Comparison of ENCODE assay signal across 12 cellular contexts in genomic region chr5:74382864-74383618, GRCh38.
A peak's percentile ranks its signal among the peaks of the same experiment; 100 is the strongest.
DNase-seq lines count a peak whose midpoint lies in the region; ATAC-seq and TF ChIP-seq lines count a peak whose summit lies in the region.
"Had no signal": no experiment of that assay in that cellular context is flagged by ENCODE, and none has a peak within 500 bp of the region (broad histone marks: within the 10 kb centered on the region; RNA-seq: fewer than 3 reads in every experiment).

No MANE protein-coding gene starts in this region.

- H4K20me1 ChIP-seq in PC-9 (ENCODE audit: insufficient read depth) (no peaks in the 10 kb centered on the region), fibroblast of lung (ENCODE audit: control insufficient read depth, extremely low read depth, insufficient read depth, low read length) (no peaks in the 10 kb centered on the region), neural progenitor cell (ENCODE audit: low read depth) (no peaks in the 10 kb centered on the region)

- peak overlapping the region; percentile 68 for H3K27ac ChIP-seq in PC-9
- no peak overlapping the region for H3K27ac ChIP-seq in fibroblast of lung (ENCODE audit: insufficient read depth, low read length)
- H3K27ac ChIP-seq in neural progenitor cell = no peak overlapping the region
- H3K27ac ChIP-seq: foreskin keratinocyte, neutrophil, SK-N-MC had no signal

- no TSS peak for BruUV-seq in PC-9 (replicated peaks; lab: Mats Ljungman, UMichigan)

- peaks cover 6% of the 10 kb centered on the region for H3K27me3 Mint-ChIP-seq in neural progenitor cell (ENCODE audit: insufficient read depth, low read depth)

- no peak for TF ChIP-seq CTCF in BJ (IDR thresholded peaks at IDR 0.05; ENCODE audit: insufficient read depth, low read depth, low read length)
- no peak for TF ChIP-seq CTCF in PC-9 (conservative IDR thresholded peaks at IDR 0.05)
- TF ChIP-seq CTCF in fibroblast of lung (conservative IDR thresholded peaks at IDR 0.05 in 1 of 2, IDR thresholded peaks at IDR 0.05 in 1 of 2; ENCODE audit: low read depth in 1 of 2, low read length in 2 of 2) = no peak
- no peak for TF ChIP-seq CTCF in neural progenitor cell (IDR thresholded peaks at IDR 0.05)

- H3K4me1 Mint-ChIP-seq in neural progenitor cell = peaks cover 23% of the 10 kb centered on the region

- no peak overlapping the region for H3K4me3 Mint-ChIP-seq in neural progenitor cell

- peak overlapping the region; percentile 4 for H3K4me2 ChIP-seq in PC-9
- no peak overlapping the region for H3K4me2 ChIP-seq in fibroblast of lung (ENCODE audit: extremely low read depth, insufficient read depth, low read length)
- H3K4me2 ChIP-seq in neural progenitor cell = no peak overlapping the region

- H3K9ac ChIP-seq in fibroblast of lung (ENCODE audit: insufficient read depth, low read length) = no peak overlapping the region
- no peak overlapping the region for H3K9ac ChIP-seq in neural progenitor cell

- no peaks in the 10 kb centered on the region for H3K36me3 ChIP-seq in BJ (ENCODE audit: control insufficient read depth, insufficient read depth, low read length)
- H3K36me3 ChIP-seq in PC-9 (ENCODE audit: low read depth) = no peaks in the 10 kb centered on the region
- H3K36me3 ChIP-seq in fibroblast of lung (ENCODE audit: control insufficient read depth, insufficient read depth, low read length) = no peaks in the 10 kb centered on the region
- H3K36me3 ChIP-seq in neural progenitor cell = no peaks in the 10 kb centered on the region
- H3K36me3 ChIP-seq: neutrophil had no signal

- H3K4me3 ChIP-seq in BJ (ENCODE audit: low read depth, low read length) (no peak overlapping the region), PC-9 (no peak overlapping the region), fibroblast of lung (replicated peaks in 1 of 4; ENCODE audit: control extremely low read depth in 1 of 4, insufficient read depth in 1 of 4, low read depth in 3 of 4, low read length in 4 of 4) (no peak overlapping the region), neural progenitor cell (no peak overlapping the region)
- H3K4me3 ChIP-seq: SK-N-MC had no signal

- H3K9me3 ChIP-seq in PC-9 (ENCODE audit: insufficient read depth, low read depth) = no peaks in the 10 kb centered on the region
- no peaks in the 10 kb centered on the region for H3K9me3 ChIP-seq in fibroblast of lung (ENCODE audit: control insufficient read depth, insufficient read depth, low read depth, low read length)
- no peaks in the 10 kb centered on the region for H3K9me3 ChIP-seq in neural progenitor cell (ENCODE audit: low read depth)
- H3K9me3 ChIP-seq: neutrophil had no signal

- no peaks in the 10 kb centered on the region for H3K9me3 Mint-ChIP-seq in neural progenitor cell

- ATAC-seq in HG03432 (IDR thresholded peaks at IDR 0.05; ENCODE audit: unreplicated experiment) = no peak
- ATAC-seq in GM21717 (IDR thresholded peaks at IDR 0.05; ENCODE audit: unreplicated experiment) = no peak
- ATAC-seq: foreskin keratinocyte had no signal

- H3F3A ChIP-seq in PC-9 (ENCODE audit: insufficient read depth, low read depth) = peaks cover 14% of the 10 kb centered on the region; the same call in 1 of the 2 replicates
- no peaks in the 10 kb centered on the region for H3F3A ChIP-seq in neural progenitor cell (ENCODE audit: low read depth)

- intact Hi-C loops in PC-9 (cut with micrococcal nuclease; ENCODE audit: unreplicated experiment) = no loop called here

- H3K4me1 ChIP-seq in PC-9 (replicated peaks; ENCODE audit: insufficient read depth) (peaks cover 49% of the 10 kb centered on the region), fibroblast of lung (ENCODE audit: control insufficient read depth, extremely low read depth, insufficient read depth, low read length) (peaks cover 3% of the 10 kb centered on the region), neural progenitor cell (peaks cover 6% of the 10 kb centered on the region)

- H2AFZ ChIP-seq in PC-9 = no peak overlapping the region
- H2AFZ ChIP-seq in fibroblast of lung (ENCODE audit: low read length) = no peak overlapping the region
- H2AFZ ChIP-seq in neural progenitor cell (replicated peaks) = peak overlapping the region; percentile 51

- POLR2A ChIA-PET in BJ (lab: Charles Lee) (no interaction called here), PC-9 (lab: Charles Lee; ENCODE audit: unreplicated experiment) (no interaction called here)

- H3K36me3 Mint-ChIP-seq in neural progenitor cell = no peaks in the 10 kb centered on the region

- DNase-seq in BJ (ENCODE audit: low read depth) (peak; percentile 44), PC-9 (peak in 1 of 2 experiments; percentile 72), fibroblast of lung (ENCODE audit: low read depth in 2 of 2) (peak; percentile 15 to 79), neural progenitor cell (ENCODE audit: low spot score) (no peak), occipital lobe (lab: John Stamatoyannopoulos, UW) (no peak), NCI-H1694 (lab: John Stamatoyannopoulos, UW) (no peak)
- DNase-seq: COR-L47 had no signal

- no peak overlapping the region for H3K27ac Mint-ChIP-seq in neural progenitor cell

- CTCF ChIA-PET in BJ (lab: Yijun Ruan, JAX) (no interaction called here), PC-9 (lab: Charles Lee) (no interaction called here)

- no peaks in the 10 kb centered on the region for H3K79me2 ChIP-seq in PC-9 (ENCODE audit: low read depth)
- H3K79me2 ChIP-seq in fibroblast of lung (ENCODE audit: control insufficient read depth, insufficient read depth, low read length) = no peaks in the 10 kb centered on the region
- no peaks in the 10 kb centered on the region for H3K79me2 ChIP-seq in neural progenitor cell (ENCODE audit: low read depth)

- H3K9me2 ChIP-seq in PC-9 (ENCODE audit: insufficient read depth) = no peaks in the 10 kb centered on the region

- H3K27me3 ChIP-seq in BJ (ENCODE audit: control insufficient read depth, insufficient read depth, low read length) (no peaks in the 10 kb centered on the region), PC-9 (ENCODE audit: insufficient read depth, low read depth) (no peaks in the 10 kb centered on the region), fibroblast of lung (ENCODE audit: control insufficient read depth, insufficient read depth, low read length) (no peaks in the 10 kb centered on the region), neural progenitor cell (no peaks in the 10 kb centered on the region)
- H3K27me3 ChIP-seq: foreskin keratinocyte, neutrophil had no signal

Comparison
In these comparisons a context has a peak if more than half of its experiments do, and no peak if none do; other contexts are left out.
1. DNase-seq: peak in BJ (single experiment) and fibroblast of lung (2 of 2); none in neural progenitor cell (single experiment), occipital lobe (single experiment) and NCI-H1694 (single experiment).